7 cellular contexts compared by ENCODE assay signal in the genomic region with DNA sequence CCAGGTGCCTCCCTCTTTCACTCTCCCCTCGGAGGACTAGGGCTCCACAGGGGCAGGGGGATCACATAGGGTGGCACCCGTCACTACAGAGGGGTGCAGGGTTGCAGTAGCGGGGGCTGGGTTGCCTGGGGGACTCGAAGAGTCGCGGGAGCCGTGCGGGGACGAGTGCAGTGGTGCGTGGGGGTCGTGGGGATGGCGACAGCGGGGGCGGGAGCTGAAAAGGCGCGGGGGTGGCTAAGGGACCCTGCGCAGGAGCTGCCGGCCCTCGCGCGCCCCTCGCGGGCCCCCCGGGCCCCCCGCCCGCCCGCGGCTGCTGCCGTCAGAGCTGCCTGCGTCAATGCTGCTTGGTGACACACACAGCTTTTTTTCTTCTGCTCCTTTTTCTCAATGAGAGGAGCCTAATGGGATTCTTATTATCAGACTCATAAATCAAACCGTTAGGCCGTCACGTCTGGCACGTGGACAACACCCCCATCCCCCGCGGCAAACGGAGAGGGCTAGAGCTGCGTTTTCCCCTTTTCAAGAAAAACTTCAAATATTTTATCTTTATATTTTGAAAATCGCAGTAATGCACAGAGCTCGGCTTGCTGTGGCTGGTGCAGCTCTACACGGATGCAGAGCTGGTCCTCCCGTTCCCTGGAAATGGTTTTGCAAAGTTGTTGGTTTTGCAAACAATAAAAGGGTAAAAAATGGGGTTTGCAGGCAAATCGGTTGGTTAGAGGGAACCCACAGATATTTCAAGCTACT.
DNase-seq lines count a peak whose midpoint lies in the region; FAIRE-seq and TF ChIP-seq lines count a peak whose summit lies in the region.

No MANE protein-coding gene starts in this region.

- TF ChIP-seq CTCF in GM13976 (IDR thresholded peaks at IDR 0.05; ENCODE audit: borderline replicate concordance, control extremely low read depth, extremely low read depth, insufficient read depth, missing control alignments): no peak

- in situ Hi-C loops in GM13976 (cut with MboI; ENCODE audit: low sequenced_read_pairs, unreplicated experiment): no loop called here

- peak; percentile 58 for DNase-seq in M059J (ENCODE audit: low read depth)
- peak; percentile 90 for DNase-seq in astrocyte of the hippocampus (ENCODE audit: low read depth, low spot score)
- peak; percentile 54 for DNase-seq in superior temporal gyrus (ENCODE audit: extremely low spot score)
- DNase-seq in activated T-cell treated with anti-CD3 and anti-CD28 coated beads, Interleukin-2, amount 50 U/mL, for 48 hours: no peak
- DNase-seq in NCI-H1048 (lab: John Stamatoyannopoulos, UW): no peak
- DNase-seq in GM13976 (ENCODE audit: low spot score): no peak

- FAIRE-seq in islet of Langerhans (lab: Jason Lieb, UNC): peak; percentile 95

Comparison
In these comparisons a context has a peak if more than half of its experiments do, and no peak if none do; other contexts are left out.
1. DNase-seq: peak in M059J (single experiment), astrocyte of the hippocampus (single experiment) and superior temporal gyrus (single experiment); none in activated T-cell treated with anti-CD3 and anti-CD28 coated beads, Interleukin-2, amount 50 U/mL, for 48 hours (0 of 2), NCI-H1048 (single experiment) and GM13976 (single experiment).